Comparison of ENCODE assay signal across 8 cellular contexts in the genomic region with DNA sequence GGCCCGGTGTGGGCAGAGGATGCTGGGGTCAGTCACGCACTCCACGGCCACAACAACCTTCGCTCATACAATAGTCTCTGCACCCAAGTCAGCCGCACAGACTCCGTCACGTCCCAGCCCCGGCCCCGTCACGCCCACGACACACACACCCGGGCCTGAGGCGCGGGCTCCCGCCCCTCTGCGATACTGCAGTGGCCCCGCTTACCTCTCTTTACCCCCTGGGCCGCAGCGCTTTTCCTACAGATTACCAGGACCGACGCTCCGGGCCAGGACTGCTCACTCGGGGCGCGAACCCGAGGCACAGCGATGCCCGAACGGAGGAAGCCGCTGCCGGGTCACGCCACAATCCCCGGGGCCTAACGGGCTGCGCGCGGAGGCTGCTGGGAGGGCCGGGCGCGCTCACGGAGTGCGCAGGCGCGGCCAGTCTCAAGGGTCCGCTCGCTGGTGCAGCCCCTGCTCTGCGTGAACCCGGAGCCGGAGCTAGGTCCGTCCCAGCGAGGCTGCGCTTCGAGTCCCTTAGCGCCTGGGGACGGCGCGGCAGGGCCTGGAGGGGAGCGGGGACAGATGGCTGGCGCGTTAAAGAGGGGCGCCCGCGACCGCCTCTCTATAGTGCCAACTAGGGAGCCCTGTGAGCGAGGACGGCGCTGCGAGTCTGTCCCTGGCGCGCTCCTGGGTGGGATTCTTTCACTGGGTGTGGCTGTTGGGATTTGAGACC. TPM values are rescaled to one million over a fixed set of nuclear protein-coding genes. Genes with fewer than 3 reads are reported as not detected.
A peak's percentile ranks its signal among the peaks of the same experiment; 100 is the strongest.
DNase-seq lines count a peak whose midpoint lies in the region; ATAC-seq, FAIRE-seq and TF ChIP-seq lines count a peak whose summit lies in the region.

A gene (minus strand): TSS at position 358 of the 715 bp plus-strand sequence. CDS start 8,855 bp downstream, outside the sequence.

- peak; percentile 74 for ATAC-seq in GM19395 (IDR thresholded peaks at IDR 0.05; ENCODE audit: unreplicated experiment)

- peak; percentile 91 for DNase-seq in BE2C
- peak; percentile 81 for DNase-seq in RPMI7951 (ENCODE audit: low read depth)
- DNase-seq in activated gamma-delta T cell treated with anti-CD3 and anti-CD28 coated beads, Interleukin-2, amount 50 U/mL, for 16 hours (ENCODE audit: low read depth): peak; percentile 63
- DNase-seq in frontal cortex (ENCODE audit: low spot score in 2 of 2): peak; percentile 82 to 85

- H3K9ac ChIP-seq in HUES48 (ENCODE audit: low read depth, low read length): peak within 1 kb of the TSS; percentile 59
- peak within 1 kb of the TSS; percentile 84 to 96 (median 94) for H3K9ac ChIP-seq in subcutaneous abdominal adipose tissue (ENCODE audit: low read length in 5 of 5)

- H3K27ac ChIP-seq in HUES48 (ENCODE audit: low read depth, low read length) (peak within 1 kb of the TSS; percentile 72), neutrophil (no peak within 1 kb of the TSS), subcutaneous abdominal adipose tissue (ENCODE audit: low read depth, low read length) (peak within 1 kb of the TSS; percentile 65)

- no peak for FAIRE-seq in frontal cortex (lab: Jason Lieb, UNC)

- TF ChIP-seq CTCF in BE2C (IDR thresholded peaks at IDR 0.05; ENCODE audit: low read depth, low read length) (no peak), neutrophil (IDR thresholded peaks at IDR 0.05) (no peak)

- H3K9me3 ChIP-seq in BE2C (peaks cover 5% of the 10 kb centered on the region), HUES48 (ENCODE audit: control insufficient read depth, insufficient read depth, low read length) (no peaks in the 10 kb centered on the region), neutrophil (peaks cover 12% of the 10 kb centered on the region), subcutaneous abdominal adipose tissue (ENCODE audit: control insufficient read depth in 5 of 5, low read length in 5 of 5) (no peaks in the 10 kb centered on the region)

- H3K4me1 ChIP-seq in BE2C: no peaks in the 10 kb centered on the region
- no peaks in the 10 kb centered on the region for H3K4me1 ChIP-seq in HUES48 (ENCODE audit: control insufficient read depth, insufficient read depth, low read length)
- H3K4me1 ChIP-seq in neutrophil (ENCODE audit: control insufficient read depth in 1 of 2, insufficient read depth in 1 of 2, low read depth in 1 of 2, low read length in 1 of 2): peaks cover 12 to 15% of the 10 kb centered on the region in 2 experiments
- peaks cover 4 to 33% (median 29%) of the 10 kb centered on the region in 5 donors for H3K4me1 ChIP-seq in subcutaneous abdominal adipose tissue (ENCODE audit: control insufficient read depth in 5 of 5, insufficient read depth in 5 of 5, low read length in 5 of 5)

- 0 out of 2 replicates have a peak, but pooled peaks cover 3% of the 10 kb centered on the region for H3K36me3 ChIP-seq in BE2C
- H3K36me3 ChIP-seq in HUES48 (ENCODE audit: control insufficient read depth, insufficient read depth, low read length): 0 out of 2 replicates have a peak, but pooled peaks cover 6% of the 10 kb centered on the region
- H3K36me3 ChIP-seq in neutrophil: no peaks in the 10 kb centered on the region
- H3K36me3 ChIP-seq in subcutaneous abdominal adipose tissue (ENCODE audit: control insufficient read depth in 5 of 5, insufficient read depth in 5 of 5, low read length in 5 of 5): no peaks in the 10 kb centered on the region

- H3K27me3 ChIP-seq in BE2C (no peaks in the 10 kb centered on the region), HUES48 (ENCODE audit: control insufficient read depth, insufficient read depth, low read length) (peaks cover 37% of the 10 kb centered on the region), neutrophil (peaks cover 52% of the 10 kb centered on the region), subcutaneous abdominal adipose tissue (ENCODE audit: control insufficient read depth in 5 of 5, insufficient read depth in 4 of 5, low read length in 5 of 5) (peaks cover 0 to 3% (median 0%) of the 10 kb centered on the region in 5 donors)

- H3K4me3 ChIP-seq in BE2C (ENCODE audit: low read depth, low read length) (peak within 1 kb of the TSS; percentile 85), HUES48 (ENCODE audit: low read depth, low read length) (peak within 1 kb of the TSS; percentile 72), neutrophil (ENCODE audit: low read depth in 1 of 2, low read length in 1 of 2) (peak within 1 kb of the TSS; percentile 69 to 72), subcutaneous abdominal adipose tissue (ENCODE audit: low read depth in 1 of 5, low read length in 5 of 5) (peak within 1 kb of the TSS; percentile 78 to 95 (median 91))

RNA-seq across cellular contexts. Expression of the gene that starts here (rescaled TPM):
- polyA plus RNA-seq in BE2C (2012; ENCODE audit: insufficient read depth, insufficient read length, low read depth): 6.1 TPM
- 6.6 and 7.4 TPM in 2 replicates for total RNA-seq in RPMI7951 (2014; rRNA removed; shearing (Covaris generic))
- total RNA-seq in frontal cortex: 48.5 TPM
